Comparison of ENCODE assay signal across 16 cellular contexts in genomic region chr11:33263549-33263948, GRCh38. TPM values are rescaled to one million over a fixed set of nuclear protein-coding genes. Genes with fewer than 3 reads are reported as not detected.
DNase-seq lines count a peak whose midpoint lies in the region; ATAC-seq and TF ChIP-seq lines count a peak whose summit lies in the region.
"Had no signal": no experiment of that assay in that cellular context is flagged by ENCODE, and none has a peak within 500 bp of the region (broad histone marks: within the 10 kb centered on the region; RNA-seq: fewer than 3 reads in every experiment).

No MANE protein-coding gene starts in this region.

- H3K36me3 ChIP-seq in testis (ENCODE audit: low read depth, missing control alignments) (no peaks in the 10 kb centered on the region), body of pancreas (replicated peaks in 1 of 2; ENCODE audit: insufficient read depth in 1 of 2, low read depth in 2 of 2) (no peaks in the 10 kb centered on the region)
- H3K36me3 ChIP-seq: spleen, upper lobe of right lung had no signal

- intact Hi-C loops in testis (cut with DNase I; ENCODE audit: low total_unique reads), result no loop called here
- intact Hi-C loops in CD4-positive, alpha-beta T cell (cut with DNase I, micrococcal nuclease), result loop anchor here in 1 of 2 experiments (5.0 kb wide), 1 partner anchor 844 kb away; the partner anchor contains the start of gene NAT10
- intact Hi-C loops in body of pancreas (cut with DNase I), result no loop called here

- CTCF ChIA-PET in CD4-positive, alpha-beta T cell (lab: Charles Lee), result interaction anchor here (1.5 kb wide), 1 partner anchor 11 kb away, joined by 5 read pairs; no protein-coding TSS in a partner anchor

- no peaks in the 10 kb centered on the region for H3K9me3 Mint-ChIP-seq in CD4-positive, alpha-beta T cell
- H3K9me3 Mint-ChIP-seq: activated CD4-positive, alpha-beta memory T cell treated with anti-CD3 and anti-CD28 coated beads for 36 hours; effector memory CD8-positive, alpha-beta T cell had no signal

- TF ChIP-seq CTCF in testis (IDR thresholded peaks at IDR 0.05) (no peak), body of pancreas (IDR thresholded peaks at IDR 0.05) (no peak)
- no peak for TF ChIP-seq CTCF in CD4-positive, alpha-beta T cell (IDR thresholded peaks at IDR 0.05)

- H3K27ac Mint-ChIP-seq in CD4-positive, alpha-beta T cell, result no peak overlapping the region
- H3K27ac Mint-ChIP-seq: activated CD4-positive, alpha-beta memory T cell treated with anti-CD3 and anti-CD28 coated beads for 36 hours; activated T-helper 2 cell treated with anti-CD3 and anti-CD28 coated beads, Interferon-gamma antibody, Interleukin-2, Interleukin-4, amounts not matched to agents 10 μg/mL and 5 μg/mL and 100 μg/mL, durations not matched to agents 14 hours and 24 hours and 36 hours had no signal

- H3K4me1 ChIP-seq in testis (peaks cover 56% of the 10 kb centered on the region), body of pancreas (peaks cover 66% of the 10 kb centered on the region)

- H3K27me3 ChIP-seq in testis (no peaks in the 10 kb centered on the region), body of pancreas (no peaks in the 10 kb centered on the region)
- no peaks in the 10 kb centered on the region for H3K27me3 ChIP-seq in CD4-positive, alpha-beta T cell (ENCODE audit: control insufficient read depth, insufficient read depth, low read length)
- H3K27me3 ChIP-seq: spleen, upper lobe of right lung had no signal

- DNase-seq in SIG-M5 treated with dmso at 0.1 percent for 504 hours (lab: John Stamatoyannopoulos, UW; ENCODE audit: unreplicated experiment) (peak; percentile 82), SIG-M5 (lab: John Stamatoyannopoulos, UW) (no peak), OCI-M1 (lab: John Stamatoyannopoulos, UW) (peak; percentile 73), foreskin melanocyte (peak; percentile 67), testis (no peak), body of pancreas (no peak)
- no peak for DNase-seq in CD4-positive, alpha-beta T cell
- DNase-seq: activated CD4-positive, alpha-beta memory T cell treated with anti-CD3 and anti-CD28 coated beads for 36 hours; effector memory CD8-positive, alpha-beta T cell; kidney glomerular epithelial cell; natural killer cell; NCI-H2081; spleen; upper lobe of right lung had no signal

- no peak for ATAC-seq in CD4-positive, alpha-beta T cell (ENCODE audit: poor library complexity)
- no peak for ATAC-seq in GM21390 (IDR thresholded peaks at IDR 0.05; ENCODE audit: unreplicated experiment)
- ATAC-seq in body of pancreas, result no peak
- ATAC-seq: effector memory CD8-positive, alpha-beta T cell; natural killer cell; upper lobe of right lung had no signal

- no peak overlapping the region for H3K4me3 ChIP-seq in testis
- H3K4me3 ChIP-seq in body of pancreas, result no peak overlapping the region
- H3K4me3 ChIP-seq: upper lobe of right lung had no signal

- H3K27me3 Mint-ChIP-seq in CD4-positive, alpha-beta T cell, result no peaks in the 10 kb centered on the region
- H3K27me3 Mint-ChIP-seq: activated CD4-positive, alpha-beta memory T cell treated with anti-CD3 and anti-CD28 coated beads for 36 hours; effector memory CD8-positive, alpha-beta T cell had no signal

- H3K4me3 Mint-ChIP-seq in CD4-positive, alpha-beta T cell, result no peak overlapping the region
- H3K4me3 Mint-ChIP-seq: activated CD4-positive, alpha-beta memory T cell treated with anti-CD3 and anti-CD28 coated beads for 36 hours; natural killer cell had no signal

- H3K9me3 ChIP-seq in testis (no peaks in the 10 kb centered on the region), body of pancreas (no peaks in the 10 kb centered on the region)
- no peaks in the 10 kb centered on the region for H3K9me3 ChIP-seq in CD4-positive, alpha-beta T cell (ENCODE audit: control insufficient read depth, low read length)
- H3K9me3 ChIP-seq: spleen, upper lobe of right lung had no signal

- peaks cover 4% of the 10 kb centered on the region for H3K36me3 Mint-ChIP-seq in CD4-positive, alpha-beta T cell (ENCODE audit: low read depth)
- H3K36me3 Mint-ChIP-seq: natural killer cell had no signal

- H3K27ac ChIP-seq in testis (peak overlapping the region; percentile 15 to 100), body of pancreas (peak overlapping the region in 1 of 4 donors; percentile 100)
- H3K27ac ChIP-seq in CD4-positive, alpha-beta T cell (ENCODE audit: low read depth, low read length), result no peak overlapping the region
- H3K27ac ChIP-seq: upper lobe of right lung had no signal

- POLR2A ChIA-PET in CD4-positive, alpha-beta T cell (lab: Charles Lee), result no interaction called here

- WGBS in testis, 2 donors, result 59 to 78% methylated on average over 2 of the region's 2 CpGs
- WGBS in body of pancreas, 2 donors, result 82 to 84% methylated on average over 2 of the region's 2 CpGs

- H3K4me1 Mint-ChIP-seq in CD4-positive, alpha-beta T cell (ENCODE audit: low read depth), result peaks cover 60% of the 10 kb centered on the region

- TF ChIP-seq POLR2A in testis (IDR thresholded peaks at IDR 0.05) (no peak), body of pancreas (IDR thresholded peaks at IDR 0.05) (no peak)

RNA-seq across cellular contexts. Expression of gene HIPK3, which starts 6.4 kb away (rescaled TPM):
- total RNA-seq in testis (10 to 100 TPM; 86.3 to 90.2 TPM), body of pancreas (10 to 100 TPM; 51.7 to 57.1 TPM)
- 47.6 TPM for polyA plus RNA-seq in testis (ENCODE audit: insufficient read depth, low read depth, low replicate concordance)
- 10 to 100 TPM; 38.1 to 38.9 TPM for total RNA-seq in CD4-positive, alpha-beta T cell

Comparison
In these comparisons a context has a peak if more than half of its experiments do, and no peak if none do; other contexts are left out.
1. DNase-seq: peak in SIG-M5 treated with dmso at 0.1 percent for 504 hours (single experiment), OCI-M1 (single experiment) and foreskin melanocyte (single experiment); none in SIG-M5 (single experiment), testis (single experiment), CD4-positive, alpha-beta T cell (0 of 10) and body of pancreas (0 of 4).